ENCODE assay signal across 3 cellular contexts in genomic region chr15:30435878-30436277, GRCh38. TPM values are rescaled to one million over a fixed set of nuclear protein-coding genes. Genes with fewer than 3 reads are reported as not detected.
"Had no signal": no experiment of that assay in that cellular context is flagged by ENCODE, and none has a peak within 500 bp of the region (broad histone marks: within the 10 kb centered on the region; RNA-seq: fewer than 3 reads in every experiment).

No MANE protein-coding gene starts in this region.

RNA-seq across cellular contexts. Expression of gene GOLGA8R, which starts 21.8 kb away (rescaled TPM):
- total RNA-seq: epithelial cell of proximal tubule had no signal
- polyA plus RNA-seq: foreskin keratinocyte, hepatocyte had no signal

RNA-seq across cellular contexts. Expression of gene CHRFAM7A, which starts 42.5 kb away (rescaled TPM):
- total RNA-seq: epithelial cell of proximal tubule had no signal
